ENCODE assay signal across 18 cellular contexts in genomic region chr5:41094871-41095270, GRCh38. TPM values are rescaled to one million over a fixed set of nuclear protein-coding genes. Genes with fewer than 3 reads are reported as not detected.
DNase-seq lines count a peak whose midpoint lies in the region; ATAC-seq and TF ChIP-seq lines count a peak whose summit lies in the region.
"Had no signal": no experiment of that assay in that cellular context is flagged by ENCODE, and none has a peak within 500 bp of the region (broad histone marks: within the 10 kb centered on the region; RNA-seq: fewer than 3 reads in every experiment).

No MANE protein-coding gene starts in this region.

- H3K4me1 Mint-ChIP-seq in T-helper 17 cell, result no peaks in the 10 kb centered on the region
- H3K4me1 Mint-ChIP-seq in stimulated activated effector memory CD8-positive, alpha-beta T cell treated with anti-CD3 and anti-CD28 coated beads, Interleukin-12 subunit alpha, Interleukin-12 subunit beta, amount 100 ng/mL, for 72 hours, result no peaks in the 10 kb centered on the region
- H3K4me1 Mint-ChIP-seq: nephron had no signal

- TF ChIP-seq CTCF in mammary epithelial cell (conservative IDR thresholded peaks at IDR 0.05 in 1 of 2, IDR thresholded peaks at IDR 0.05 in 1 of 2; ENCODE audit: extremely low read depth in 1 of 2, insufficient read depth in 1 of 2, low read depth in 1 of 2, low read length in 2 of 2), result no peak

- DNase-seq in H4 (ENCODE audit: low spot score), result peak; percentile 63
- peak; percentile 37 for DNase-seq in mammary epithelial cell
- peak; percentile 45 for DNase-seq in mesendoderm
- no peak for DNase-seq in stimulated activated naive CD4-positive, alpha-beta T cell (lab: John Stamatoyannopoulos, UW)
- no peak for DNase-seq in T-helper 17 cell
- DNase-seq in stimulated activated effector memory CD8-positive, alpha-beta T cell treated with anti-CD3 and anti-CD28 coated beads, Interleukin-12 subunit alpha, Interleukin-12 subunit beta, amount 100 ng/mL, for 72 hours (ENCODE audit: low spot score in 2 of 2), result no peak
- DNase-seq: activated T-cell treated with anti-CD3 and anti-CD28 coated beads, Interleukin-2, amount 50 U/mL, for 24 hours; brain microvascular endothelial cell; C1 segment of cervical spinal cord; DMS79; effector CD4-positive, alpha-beta T cell; NCI-H1694 treated with DMSO at 0.1 percent for 48 hours; NCI-H446; retina; stimulated activated CD4-positive, alpha-beta T cell treated with anti-CD3 and anti-CD28 coated beads, Interleukin-1b, Interleukin-23, amount 100 ng/mL, for 48 hours had no signal

- TF ChIP-seq RAD21 in Ishikawa (IDR thresholded peaks at IDR 0.05; ENCODE audit: low read depth), result no peak

- H3K27ac ChIP-seq in mammary epithelial cell (ENCODE audit: insufficient read depth, low read depth, low read length) (no peak overlapping the region), mesendoderm (ENCODE audit: low read depth, low read length) (no peak overlapping the region)
- H3K27ac ChIP-seq: brain microvascular endothelial cell had no signal

- CTCF ChIA-PET in mammary epithelial cell (lab: Charles Lee; ENCODE audit: low non-redundant PET), result no interaction called here

- 60% methylated on average over 2 of the region's 2 CpGs for WGBS in mammary epithelial cell (ENCODE audit: low coverage, missing lambda C conversion rate)
- no CpG with 5 or more reads among the region's 2 CpGs for WGBS in mesendoderm (ENCODE audit: extremely low coverage, insufficient coverage, low lambda C conversion rate)

- H2BK5ac ChIP-seq in mesendoderm (ENCODE audit: low read length), result no peak overlapping the region

- no peak overlapping the region for H3K27ac Mint-ChIP-seq in T-helper 17 cell
- H3K27ac Mint-ChIP-seq in stimulated activated effector memory CD8-positive, alpha-beta T cell treated with anti-CD3 and anti-CD28 coated beads, Interleukin-12 subunit alpha, Interleukin-12 subunit beta, amount 100 ng/mL, for 72 hours, result no peak overlapping the region
- H3K27ac Mint-ChIP-seq: activated naive CD4-positive, alpha-beta T cell treated with anti-CD3 and anti-CD28 coated beads, Interleukin-2, amount 50 U/mL, for 72 hours; activated T-cell treated with anti-CD3 and anti-CD28 coated beads, Interleukin-2, amount 50 U/mL, for 24 hours; nephron had no signal

- no peak overlapping the region for H2AK5ac ChIP-seq in mesendoderm (ENCODE audit: low read length)

- dilution Hi-C loops in mammary epithelial cell (cut with HindIII; ENCODE audit: low sequenced_read_pairs), result no loop called here

- no peaks in the 10 kb centered on the region for H3K79me1 ChIP-seq in mesendoderm (ENCODE audit: low read length)

- no peak overlapping the region for H3K56ac ChIP-seq in mesendoderm (ENCODE audit: low read length)

- H3K79me2 ChIP-seq in mammary epithelial cell (ENCODE audit: insufficient read depth, low read length) (no peaks in the 10 kb centered on the region), mesendoderm (ENCODE audit: control insufficient read depth, insufficient read depth, low read length) (no peaks in the 10 kb centered on the region)

- H4K8ac ChIP-seq in mesendoderm (ENCODE audit: low read depth, low read length), result no peak overlapping the region

- ATAC-seq in T-helper 17 cell, result no peak
- ATAC-seq in stimulated activated effector memory CD8-positive, alpha-beta T cell treated with anti-CD3 and anti-CD28 coated beads, Interleukin-12 subunit alpha, Interleukin-12 subunit beta, amount 100 ng/mL, for 72 hours, result no peak
- ATAC-seq: activated naive CD4-positive, alpha-beta T cell treated with anti-CD3 and anti-CD28 coated beads, Interleukin-2, amount 50 U/mL, for 72 hours had no signal

- no peak overlapping the region for H3K4me2 ChIP-seq in mammary epithelial cell (ENCODE audit: insufficient read depth, low read depth, low read length)
- H3K4me2 ChIP-seq in mesendoderm (ENCODE audit: low read length), result no peak overlapping the region

- no TSS peak for BruUV-seq in mammary epithelial cell (replicated peaks; lab: Mats Ljungman, UMichigan)

- no peak overlapping the region for H2AFZ ChIP-seq in mammary epithelial cell (ENCODE audit: low read depth, low read length)

- H3K23ac ChIP-seq in mesendoderm (ENCODE audit: low read length), result no peak overlapping the region

- H3K9me3 Mint-ChIP-seq in stimulated activated effector memory CD8-positive, alpha-beta T cell treated with anti-CD3 and anti-CD28 coated beads, Interleukin-12 subunit alpha, Interleukin-12 subunit beta, amount 100 ng/mL, for 72 hours, result no peaks in the 10 kb centered on the region
- H3K9me3 Mint-ChIP-seq: activated T-cell treated with anti-CD3 and anti-CD28 coated beads, Interleukin-2, amount 50 U/mL, for 24 hours had no signal

- H4K5ac ChIP-seq in mesendoderm (ENCODE audit: low read length), result no peak overlapping the region

- H3K27me3 Mint-ChIP-seq in T-helper 17 cell, result no peaks in the 10 kb centered on the region
- H3K27me3 Mint-ChIP-seq: activated T-cell treated with anti-CD3 and anti-CD28 coated beads, Interleukin-2, amount 50 U/mL, for 24 hours had no signal

- H3K4me3 ChIP-seq in mammary epithelial cell (replicated peaks in 1 of 3; ENCODE audit: insufficient read depth in 1 of 3, low read depth in 2 of 3, low read length in 3 of 3) (no peak overlapping the region), mesendoderm (ENCODE audit: low read length) (no peak overlapping the region)

- H3K4ac ChIP-seq in mesendoderm (ENCODE audit: low read depth, low read length), result no peak overlapping the region

- H3K9me3 ChIP-seq in mammary epithelial cell (replicated peaks; ENCODE audit: insufficient read depth, low read length) (no peaks in the 10 kb centered on the region), T-helper 17 cell (ENCODE audit: control insufficient read depth, low read length, poor library complexity, severe bottlenecking) (no peaks in the 10 kb centered on the region)

- no peaks in the 10 kb centered on the region for H4K20me1 ChIP-seq in mammary epithelial cell (ENCODE audit: insufficient read depth, low read length)

- H3K4me3 Mint-ChIP-seq in T-helper 17 cell, result no peak overlapping the region
- no peak overlapping the region for H3K4me3 Mint-ChIP-seq in stimulated activated effector memory CD8-positive, alpha-beta T cell treated with anti-CD3 and anti-CD28 coated beads, Interleukin-12 subunit alpha, Interleukin-12 subunit beta, amount 100 ng/mL, for 72 hours
- H3K4me3 Mint-ChIP-seq: activated T-cell treated with anti-CD3 and anti-CD28 coated beads, Interleukin-2, amount 50 U/mL, for 24 hours; nephron had no signal

- in situ Hi-C loops in mammary epithelial cell (cut with MboI; ENCODE audit: low sequenced_read_pairs in 2 of 2), result no loop called here

- H3K36me3 ChIP-seq in mammary epithelial cell (ENCODE audit: insufficient read depth, low read length) (no peaks in the 10 kb centered on the region), mesendoderm (ENCODE audit: control insufficient read depth, insufficient read depth, low read length) (no peaks in the 10 kb centered on the region)
- H3K36me3 ChIP-seq: brain microvascular endothelial cell had no signal

- H3K9ac ChIP-seq in mammary epithelial cell (ENCODE audit: insufficient read depth, low read length) (no peak overlapping the region), mesendoderm (ENCODE audit: low read length) (no peak overlapping the region)

- no peaks in the 10 kb centered on the region for H3K36me3 Mint-ChIP-seq in T-helper 17 cell (ENCODE audit: low read depth)
- H3K36me3 Mint-ChIP-seq in stimulated activated effector memory CD8-positive, alpha-beta T cell treated with anti-CD3 and anti-CD28 coated beads, Interleukin-12 subunit alpha, Interleukin-12 subunit beta, amount 100 ng/mL, for 72 hours, result no peaks in the 10 kb centered on the region
- H3K36me3 Mint-ChIP-seq: activated naive CD4-positive, alpha-beta T cell treated with anti-CD3 and anti-CD28 coated beads, Interleukin-2, amount 50 U/mL, for 72 hours had no signal

- no peak overlapping the region for H2BK120ac ChIP-seq in mesendoderm (ENCODE audit: low read depth, low read length)

- H3K27me3 ChIP-seq in mammary epithelial cell (ENCODE audit: insufficient read depth, low read length), result peaks cover 2% of the 10 kb centered on the region
- H3K27me3 ChIP-seq in mesendoderm (ENCODE audit: insufficient read depth, low read length, poor library complexity), result no peaks in the 10 kb centered on the region
- H3K27me3 ChIP-seq: brain microvascular endothelial cell had no signal

- no peak overlapping the region for H3K18ac ChIP-seq in mesendoderm (ENCODE audit: low read length)

- intact Hi-C loops in mammary epithelial cell (cut with micrococcal nuclease), result no loop called here

- H3K4me1 ChIP-seq in mammary epithelial cell (ENCODE audit: insufficient read depth, low read length) (peaks cover 5% of the 10 kb centered on the region), mesendoderm (ENCODE audit: control insufficient read depth, low read depth, low read length) (no peaks in the 10 kb centered on the region)

- no peak overlapping the region for H2BK15ac ChIP-seq in mesendoderm (replicated peaks; ENCODE audit: low read depth)

- no peak for TF ChIP-seq EP300 in Ishikawa (IDR thresholded peaks at IDR 0.05; ENCODE audit: borderline replicate concordance)

TF ChIP-seq in Ishikawa, 13 proteins besides CTCF, POLR2A, EP300 and RAD21 (continues in another document):
- no peak for TF ChIP-seq CREB1 (IDR thresholded peaks at IDR 0.05; ENCODE audit: low read depth)
- peak; percentile 80 for TF ChIP-seq USF1 (IDR thresholded peaks at IDR 0.05)

RNA-seq across cellular contexts. Expression of gene MROH2B, which starts 23.7 kb away (rescaled TPM):
- total RNA-seq in H4 (2014; rRNA removed; shearing (Covaris generic)), result not detected in 2 replicates
- not detected for total RNA-seq in mammary epithelial cell
- not detected for polyA plus RNA-seq in mammary epithelial cell
- polyA minus RNA-seq in mammary epithelial cell, result not detected
- not detected for polyA plus RNA-seq in mesendoderm (2013, experiment 1 of 2)
- not detected for polyA plus RNA-seq in mesendoderm (2013, experiment 2 of 2)
- total RNA-seq in T-helper 17 cell, result not detected
- total RNA-seq: activated naive CD4-positive, alpha-beta T cell treated with anti-CD3 and anti-CD28 coated beads, Interleukin-2, amount 50 U/mL, for 72 hours had no signal

Comparison
In these comparisons a context has a peak if more than half of its experiments do, and no peak if none do; other contexts are left out.
1. DNase-seq: peak in H4 (single experiment), mammary epithelial cell (single experiment) and mesendoderm (single experiment); none in stimulated activated naive CD4-positive, alpha-beta T cell (0 of 6), T-helper 17 cell (0 of 3) and stimulated activated effector memory CD8-positive, alpha-beta T cell treated with anti-CD3 and anti-CD28 coated beads, Interleukin-12 subunit alpha, Interleukin-12 subunit beta, amount 100 ng/mL, for 72 hours (0 of 2).